In genomic region chr15:76945494-76945893, GRCh38 we compare ENCODE assay signal across 25 cellular contexts. TPM values are rescaled to one million over a fixed set of nuclear protein-coding genes. Genes with fewer than 3 reads are reported as not detected.
A peak's percentile ranks its signal among the peaks of the same experiment; 100 is the strongest.
DNase-seq lines count a peak whose midpoint lies in the region; FAIRE-seq and TF ChIP-seq lines count a peak whose summit lies in the region.
"Had no signal": no experiment of that assay in that cellular context is flagged by ENCODE, and none has a peak within 500 bp of the region (broad histone marks: within the 10 kb centered on the region; RNA-seq: fewer than 3 reads in every experiment).

No MANE protein-coding gene starts in this region.

- no peaks in the 10 kb centered on the region for H3K27me3 ChIP-seq in adipocyte (replicated peaks; ENCODE audit: control insufficient read depth, insufficient read depth, low read length)
- no peaks in the 10 kb centered on the region for H3K27me3 ChIP-seq in rectal smooth muscle tissue (ENCODE audit: control insufficient read depth, insufficient read depth, low read length)

- no peak overlapping the region for H3K4me3 ChIP-seq in adipocyte (ENCODE audit: low read length)
- no peak overlapping the region for H3K4me3 ChIP-seq in fibroblast of villous mesenchyme (ENCODE audit: low read depth, low read length)
- H3K4me3 ChIP-seq in rectal smooth muscle tissue (ENCODE audit: low read length): no peak overlapping the region
- H3K4me3 ChIP-seq: PC-9 had no signal

- H3K4me1 ChIP-seq in adipocyte (ENCODE audit: control insufficient read depth, insufficient read depth, low read length) (no peaks in the 10 kb centered on the region), rectal smooth muscle tissue (ENCODE audit: control insufficient read depth, insufficient read depth, low read length) (peaks cover 5% of the 10 kb centered on the region)

- H3K36me3 ChIP-seq in adipocyte (ENCODE audit: control insufficient read depth, insufficient read depth, low read length, severe bottlenecking) (peaks cover 40% of the 10 kb centered on the region), rectal smooth muscle tissue (ENCODE audit: control insufficient read depth, insufficient read depth, low read length) (no peaks in the 10 kb centered on the region)

- no peak for FAIRE-seq in frontal cortex (lab: Jason Lieb, UNC)
- FAIRE-seq: HepG2 had no signal

- H3K27ac ChIP-seq in rectal smooth muscle tissue (ENCODE audit: low read depth, low read length): peak overlapping the region; percentile 12
- H3K27ac ChIP-seq: HL-60, PC-9 had no signal

- no peaks in the 10 kb centered on the region for H3K9me3 ChIP-seq in adipocyte (ENCODE audit: control insufficient read depth, low read length)

- no peak overlapping the region for H3K9ac ChIP-seq in adipocyte (ENCODE audit: low read length)
- H3K9ac ChIP-seq in rectal smooth muscle tissue (ENCODE audit: low read length): no peak overlapping the region

- TF ChIP-seq CTCF in fibroblast of villous mesenchyme (IDR thresholded peaks at IDR 0.05; ENCODE audit: insufficient read depth, low read depth, low read length): no peak

- DNase-seq in AG08396 (ENCODE audit: low spot score) (peak; percentile 17), adipocyte (ENCODE audit: low read depth) (peak; percentile 17), fibroblast of villous mesenchyme (ENCODE audit: low read depth) (peak; percentile 21), COR-L47 (lab: John Stamatoyannopoulos, UW) (no peak), D341Med (ENCODE audit: low spot score) (no peak), frontal cortex (ENCODE audit: low spot score in 2 of 2) (no peak)
- no peak for DNase-seq in stimulated activated CD4-positive, alpha-beta T cell treated with anti-CD3 and anti-CD28 coated beads, Interleukin-4, amount 100 ng/mL, for 24 hours
- DNase-seq: C1 segment of cervical spinal cord, DMS79 treated with DMSO at 0.1 percent for 48 hours, H9, HFFc6, KBM-7, NCI-H1092, NCI-H1436, NCI-H1930, NCI-H226, NCI-H510A treated with DMSO at 0.1 percent for 48 hours, NCI-H748 treated with DMSO at 0.1 percent for 48 hours, PC-9, RPMI8226, SHP77 had no signal

RNA-seq across cellular contexts. Expression of gene RCN2, which starts 13.9 kb away (rescaled TPM):
- total RNA-seq in fibroblast of villous mesenchyme (61.8 and 72.1 TPM in 2 replicates), frontal cortex (65.2 TPM)

RNA-seq across cellular contexts. Expression of gene SCAPER, which starts 40.4 kb away (rescaled TPM):
- total RNA-seq in fibroblast of villous mesenchyme (6.1 and 9.1 TPM in 2 replicates), frontal cortex (76.6 TPM)

RNA-seq across cellular contexts. Expression of gene PSTPIP1, which starts 49.4 kb away (rescaled TPM):
- total RNA-seq in fibroblast of villous mesenchyme (not detected in 2 replicates), frontal cortex (0.41 TPM)
- total RNA-seq: A673, PC-9 had no signal

Comparison
In these comparisons a context has a peak if more than half of its experiments do, and no peak if none do; other contexts are left out.
1. DNase-seq: peak in AG08396 (single experiment), adipocyte (single experiment) and fibroblast of villous mesenchyme (single experiment); none in stimulated activated CD4-positive, alpha-beta T cell treated with anti-CD3 and anti-CD28 coated beads, Interleukin-4, amount 100 ng/mL, for 24 hours (single experiment), COR-L47 (single experiment), D341Med (single experiment) and frontal cortex (0 of 2).